17 cellular contexts compared by ENCODE assay signal in the genomic region with DNA sequence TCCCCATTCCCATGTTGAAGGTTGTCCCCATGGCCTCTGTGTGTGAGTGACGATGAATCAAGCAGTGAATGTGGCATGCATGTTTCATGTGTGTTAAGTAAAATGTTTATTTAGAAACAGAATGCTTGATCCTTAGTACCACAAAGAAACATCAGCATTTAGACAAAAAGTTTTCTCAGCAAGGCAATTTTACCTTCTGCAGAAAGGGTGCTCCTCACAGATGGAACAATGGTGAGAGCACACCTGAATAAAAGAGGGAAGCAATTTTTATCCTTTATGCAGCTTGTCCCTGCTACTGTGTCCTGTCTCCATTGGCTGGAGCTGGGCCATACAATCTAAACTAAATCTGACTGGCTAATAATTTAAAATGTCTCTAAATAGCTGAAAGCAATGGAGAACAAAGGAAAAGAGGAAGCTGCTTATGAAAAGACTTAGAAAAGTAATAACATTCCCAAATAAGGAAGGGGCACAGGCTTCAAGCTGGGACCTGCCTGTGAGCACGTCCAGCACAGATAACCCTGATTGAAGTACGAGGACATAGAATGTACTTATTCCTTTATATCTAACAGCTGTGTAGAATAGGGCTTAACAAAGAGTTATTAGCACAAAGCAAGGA. TPM values are rescaled to one million over a fixed set of nuclear protein-coding genes. Genes with fewer than 3 reads are reported as not detected.
DNase-seq lines count a peak whose midpoint lies in the region; ATAC-seq, FAIRE-seq and TF ChIP-seq lines count a peak whose summit lies in the region.
"Had no signal": no experiment of that assay in that cellular context is flagged by ENCODE, and none has a peak within 500 bp of the region (broad histone marks: within the 10 kb centered on the region; RNA-seq: fewer than 3 reads in every experiment).

No MANE protein-coding gene starts in this region.

- H3K9me3 Mint-ChIP-seq in nephron: peaks cover 31% of the 10 kb centered on the region
- H3K9me3 Mint-ChIP-seq in mesothelial cell of epicardium: peaks cover 34% of the 10 kb centered on the region

- TF ChIP-seq EP300 in A549 (IDR thresholded peaks at IDR 0.05): no peak

- FAIRE-seq in A549 (lab: Jason Lieb, UNC): no peak
- FAIRE-seq in GM12891 (lab: Jason Lieb, UNC): peak; percentile 16
- FAIRE-seq in GM12892 (lab: Jason Lieb, UNC): no peak
- FAIRE-seq: GM18507, HTR-8/SVneo had no signal

- no peak for TF ChIP-seq RAD21 in A549 (conservative IDR thresholded peaks at IDR 0.05 in 1 of 2, IDR thresholded peaks at IDR 0.05 in 1 of 2)

- no peak for TF ChIP-seq CTCF in A549 (IDR thresholded peaks at IDR 0.05)
- no peak for TF ChIP-seq CTCF in nephron (IDR thresholded peaks at IDR 0.05; ENCODE audit: unreplicated experiment in 3 of 3)
- TF ChIP-seq CTCF in mesothelial cell of epicardium (IDR thresholded peaks at IDR 0.05; ENCODE audit: unreplicated experiment): no peak

- POLR2A ChIA-PET in A549 (lab: Yijun Ruan, JAX): no interaction called here

- H3K4me1 Mint-ChIP-seq in nephron (no peaks in the 10 kb centered on the region), mesothelial cell of epicardium (no peaks in the 10 kb centered on the region)
- H3K4me1 Mint-ChIP-seq: CD14-positive monocyte, GM23338 had no signal

- in situ Hi-C loops in KBM-7 (cut with MboI; ENCODE audit: low pct_unique_long_range_greater_than_20kb, low sequenced_read_pairs): no loop called here

- H3K36me3 Mint-ChIP-seq in nephron (ENCODE audit: low read depth) (no peaks in the 10 kb centered on the region), mesothelial cell of epicardium (no peaks in the 10 kb centered on the region)
- H3K36me3 Mint-ChIP-seq: CD14-positive monocyte; CD8-positive, alpha-beta T cell had no signal

- DNase-seq in A549 (ENCODE audit: low read depth in 1 of 2, low spot score in 1 of 2): no peak
- DNase-seq in GM12891 (ENCODE audit: insufficient read length, low spot score): no peak
- DNase-seq in KBM-7: peak; percentile 32
- DNase-seq in mesothelial cell of epicardium (ENCODE audit: low spot score in 2 of 2, unreplicated experiment in 2 of 2): no peak
- DNase-seq in GM12892 (ENCODE audit: insufficient read length): no peak
- no peak for DNase-seq in activated gamma-delta T cell treated with Interleukin-2 at 50 U/mL for 16 hours
- DNase-seq: CD8-positive, alpha-beta T cell; COR-L47; DND-41; GDM1; H7 had no signal

- peaks cover 7% of the 10 kb centered on the region for H3K27me3 Mint-ChIP-seq in nephron (ENCODE audit: low read depth)
- H3K27me3 Mint-ChIP-seq in mesothelial cell of epicardium (ENCODE audit: low read depth): no peaks in the 10 kb centered on the region

- no peak overlapping the region for H3K4me2 ChIP-seq in A549
- H3K4me2 ChIP-seq: GM23338, KMS-11 had no signal

- H3K4me3 Mint-ChIP-seq in nephron (no peak overlapping the region), mesothelial cell of epicardium (no peak overlapping the region)
- H3K4me3 Mint-ChIP-seq: CD14-positive monocyte; CD8-positive, alpha-beta T cell; GM23338 had no signal

- CTCF ChIA-PET in A549 (lab: Yijun Ruan, JAX): no interaction called here

- H3K27ac Mint-ChIP-seq in nephron (peak overlapping the region in 2 of 3 experiments; percentile 64 to 68), mesothelial cell of epicardium (no peak overlapping the region)
- H3K27ac Mint-ChIP-seq: CD14-positive monocyte; CD8-positive, alpha-beta T cell; GM23338 had no signal

- TF ChIP-seq POLR2A in A549 (IDR thresholded peaks at IDR 0.05; ENCODE audit: low read length) (no peak), GM12891 (IDR thresholded peaks at IDR 0.05; ENCODE audit: low read depth, low read length) (no peak), GM12892 (IDR thresholded peaks at IDR 0.05; ENCODE audit: low read depth, low read length) (no peak)

- no peak overlapping the region for H3K27ac ChIP-seq in A549
- H3K27ac ChIP-seq: KMS-11 had no signal

- H3K4me3 ChIP-seq in A549: no peak overlapping the region
- H3K4me3 ChIP-seq: GM23338 had no signal

- WGBS in A549 (ENCODE audit: missing lambda C conversion rate): 23% methylated on average over 3 of the region's 3 CpGs

- H3K4me1 ChIP-seq in A549: no peaks in the 10 kb centered on the region

- H3K9me3 ChIP-seq in A549: peaks cover 44% of the 10 kb centered on the region

- ATAC-seq in A549: no peak
- ATAC-seq: CD8-positive, alpha-beta T cell; GM23338 had no signal

TF ChIP-seq in A549, 52 proteins besides CTCF, POLR2A, EP300 and RAD21:
- TF ChIP-seq, protein P1, sequence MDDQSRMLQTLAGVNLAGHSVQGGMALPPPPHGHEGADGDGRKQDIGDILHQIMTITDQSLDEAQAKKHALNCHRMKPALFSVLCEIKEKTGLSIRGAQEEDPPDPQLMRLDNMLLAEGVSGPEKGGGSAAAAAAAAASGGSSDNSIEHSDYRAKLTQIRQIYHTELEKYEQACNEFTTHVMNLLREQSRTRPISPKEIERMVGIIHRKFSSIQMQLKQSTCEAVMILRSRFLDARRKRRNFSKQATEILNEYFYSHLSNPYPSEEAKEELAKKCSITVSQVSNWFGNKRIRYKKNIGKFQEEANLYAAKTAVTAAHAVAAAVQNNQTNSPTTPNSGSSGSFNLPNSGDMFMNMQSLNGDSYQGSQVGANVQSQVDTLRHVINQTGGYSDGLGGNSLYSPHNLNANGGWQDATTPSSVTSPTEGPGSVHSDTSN (IDR thresholded peaks at IDR 0.05): no peak
- peak; percentile 88 for TF ChIP-seq KDM1A (IDR thresholded peaks at IDR 0.05; ENCODE audit: low read depth)
- TF ChIP-seq, protein P2, sequence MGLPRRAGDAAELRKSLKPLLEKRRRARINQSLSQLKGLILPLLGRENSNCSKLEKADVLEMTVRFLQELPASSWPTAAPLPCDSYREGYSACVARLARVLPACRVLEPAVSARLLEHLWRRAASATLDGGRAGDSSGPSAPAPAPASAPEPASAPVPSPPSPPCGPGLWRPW (IDR thresholded peaks at IDR 0.05): peak; percentile 18; the same call in 1 of the 2 replicates

TF ChIP-seq in GM12891, 5 proteins besides CTCF, POLR2A, EP300 and RAD21:
- TF ChIP-seq TAF1 (IDR thresholded peaks at IDR 0.05; ENCODE audit: low read depth, low read length) (no peak), PAX5 (IDR thresholded peaks at IDR 0.05; ENCODE audit: insufficient read depth, low read length, severe bottlenecking) (no peak)

RNA-seq across cellular contexts. Expression of a gene that starts 8.4 kb away (rescaled TPM):
- 31.3 and 35.2 TPM in 2 replicates for polyA plus RNA-seq in A549 (2011; rRNA removed)
- polyA plus RNA-seq in A549 (2012; cell fraction: cytosol; rRNA removed): 17.2 and 19.2 TPM in 2 replicates
- 13.8 and 16.2 TPM in 2 replicates for polyA plus RNA-seq in A549 (2012; cell fraction: nucleus; rRNA removed)
- polyA plus RNA-seq in A549 (2017; fragmentation: RNase III; extraction: RNeasy Plus Mini Kit Qiagen cat#74134 plus additional on column Dnase treatment): 16.7 to 18.7 TPM (median 18.2 TPM) in 3 replicates
- 34.9 and 39.6 TPM in 2 replicates for polyA minus RNA-seq in A549 (2011; rRNA and poly(A)+ RNA removed)
- 21.6 TPM for polyA plus RNA-seq in GM12891 (2012; ENCODE audit: low read depth, missing spikeins)
- 33.1 to 37.3 TPM (median 34.9 TPM) in 3 replicates for total RNA-seq in mesothelial cell of epicardium
- 30.2 TPM for polyA plus RNA-seq in GM12892 (2012; ENCODE audit: missing spikeins)

RNA-seq across cellular contexts. Expression of a gene that starts 50.6 kb away (rescaled TPM):
- polyA plus RNA-seq in A549 (2011; rRNA removed): 36.7 and 59.9 TPM in 2 replicates
- 18.1 and 20.2 TPM in 2 replicates for polyA plus RNA-seq in A549 (2012; cell fraction: cytosol; rRNA removed)
- polyA plus RNA-seq in A549 (2012; cell fraction: nucleus; rRNA removed): 13.5 and 17.9 TPM in 2 replicates
- polyA plus RNA-seq in A549 (2017; fragmentation: RNase III; extraction: RNeasy Plus Mini Kit Qiagen cat#74134 plus additional on column Dnase treatment): 27.7 to 30.6 TPM (median 28.7 TPM) in 3 replicates
- 7.5 and 9.0 TPM in 2 replicates for polyA minus RNA-seq in A549 (2011; rRNA and poly(A)+ RNA removed)
- polyA plus RNA-seq in GM12891 (2012; ENCODE audit: low read depth, missing spikeins): 16.8 TPM
- total RNA-seq in mesothelial cell of epicardium: 12.1 to 12.7 TPM (median 12.7 TPM) in 3 replicates
- polyA plus RNA-seq in GM12892 (2012; ENCODE audit: missing spikeins): 20.8 TPM

RNA-seq across cellular contexts. Expression of a gene that starts 50.8 kb away (rescaled TPM):
- polyA plus RNA-seq in A549 (2011; rRNA removed) (19.8 and 23.0 TPM in 2 replicates), A549 (2017; fragmentation: RNase III; extraction: RNeasy Plus Mini Kit Qiagen cat#74134 plus additional on column Dnase treatment) (7.3 to 7.9 TPM (median 7.5 TPM) in 3 replicates)
- polyA plus RNA-seq in A549 (2012; cell fraction: cytosol; rRNA removed): 4.4 and 5.2 TPM in 2 replicates
- polyA plus RNA-seq in A549 (2012; cell fraction: nucleus; rRNA removed): 3.9 and 6.6 TPM in 2 replicates
- polyA minus RNA-seq in A549 (2011; rRNA and poly(A)+ RNA removed): 20.5 and 39.5 TPM in 2 replicates
- polyA plus RNA-seq in GM12891 (2012; ENCODE audit: low read depth, missing spikeins): 6.1 TPM
- 18.0 to 21.1 TPM (median 21.0 TPM) in 3 replicates for total RNA-seq in mesothelial cell of epicardium
- 7.7 TPM for polyA plus RNA-seq in GM12892 (2012; ENCODE audit: missing spikeins)
